9 cellular contexts compared by ENCODE assay signal in the genomic region with DNA sequence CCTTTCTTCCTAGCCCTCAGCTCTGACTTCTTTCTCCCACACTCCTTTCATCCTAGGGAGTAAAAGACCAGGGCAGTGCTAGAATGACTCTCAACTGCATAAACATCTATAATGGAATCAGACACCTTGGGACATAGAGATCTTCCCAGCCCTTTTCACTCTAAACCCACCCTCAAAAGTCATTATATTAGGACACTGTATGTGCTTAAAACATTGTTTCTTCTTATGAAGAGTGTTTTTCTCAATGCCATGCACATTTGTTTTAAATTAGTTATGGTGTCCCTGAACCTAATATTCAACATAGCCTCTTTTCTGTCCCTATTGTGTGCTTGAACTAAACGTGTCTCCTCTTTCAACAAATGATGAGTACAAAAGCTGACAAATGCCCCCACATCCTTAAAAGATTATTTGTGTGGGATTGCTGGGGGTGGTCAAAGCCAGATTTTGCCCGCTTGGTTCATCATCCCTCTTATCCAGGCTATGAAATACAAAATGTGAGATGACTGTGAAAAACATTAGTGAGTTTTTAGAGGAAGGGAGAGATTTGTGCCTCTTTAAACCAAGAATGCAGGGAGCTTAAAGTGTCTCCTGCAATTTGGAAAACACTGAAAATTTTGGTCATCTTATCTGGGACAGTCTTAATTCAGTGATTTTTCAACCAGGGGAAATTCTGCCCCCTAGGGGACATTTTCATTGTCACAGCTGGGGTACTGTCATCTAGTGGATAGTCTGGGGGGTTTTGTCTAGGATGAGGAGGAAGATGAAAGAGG. TPM values are rescaled to one million over a fixed set of nuclear protein-coding genes. Genes with fewer than 3 reads are reported as not detected.
DNase-seq lines count a peak whose midpoint lies in the region; ATAC-seq, FAIRE-seq and TF ChIP-seq lines count a peak whose summit lies in the region.
"Had no signal": no experiment of that assay in that cellular context is flagged by ENCODE, and none has a peak within 500 bp of the region (broad histone marks: within the 10 kb centered on the region; RNA-seq: fewer than 3 reads in every experiment).

No MANE protein-coding gene starts in this region.

- H4K20me1 ChIP-seq in osteoblast (ENCODE audit: insufficient read depth, low read length) = no peaks in the 10 kb centered on the region

- peaks cover 65% of the 10 kb centered on the region for H3K36me3 Mint-ChIP-seq in MCF 10A (ENCODE audit: insufficient read depth, unreplicated experiment)

- H3K4me2 ChIP-seq in A549 (no peak overlapping the region), osteoblast (ENCODE audit: insufficient read depth, low read length) (no peak overlapping the region)

- no peaks in the 10 kb centered on the region for H3K79me2 ChIP-seq in osteoblast (ENCODE audit: insufficient read depth, low read length)

- WGBS in A549 (ENCODE audit: missing lambda C conversion rate) = 29% methylated on average over 2 of the region's 2 CpGs

- peak; percentile 36 to 44; a peak in 4 of 5 replicates for TF ChIP-seq RAD21 in A549 (conservative IDR thresholded peaks at IDR 0.05 in 1 of 2, IDR thresholded peaks at IDR 0.05 in 1 of 2)

- H3K27me3 ChIP-seq in osteoblast (ENCODE audit: insufficient read depth, low read length) = peaks cover 7% of the 10 kb centered on the region

- no peak overlapping the region for H2AFZ ChIP-seq in osteoblast (ENCODE audit: low read length)

- no peak for TF ChIP-seq EP300 in A549 (IDR thresholded peaks at IDR 0.05)

- peak; percentile 76 to 80; a peak in 3 of 6 replicates for ATAC-seq in A549

- intact Hi-C loops in MCF 10A (cut with micrococcal nuclease) = loop anchor here (1.0 to 10.0 kb wide), 3 partner anchors 66 to 489 kb away; a partner anchor contains a TSS

- H3K4me3 Mint-ChIP-seq in MCF 10A (ENCODE audit: unreplicated experiment) = no peak overlapping the region

- no TSS peak for BruUV-seq in MCF 10A (replicated peaks; lab: Mats Ljungman, UMichigan)

- peak overlapping the region; percentile 77 for H3K27ac Mint-ChIP-seq in MCF 10A (ENCODE audit: low read depth, unreplicated experiment)

- FAIRE-seq in A549 (lab: Jason Lieb, UNC) = no peak

- H3K4me1 ChIP-seq in A549 = no peaks in the 10 kb centered on the region
- H3K4me1 ChIP-seq in osteoblast (ENCODE audit: insufficient read depth, low read length) = no peaks in the 10 kb centered on the region

- H3K4me3 ChIP-seq in A549 (no peak overlapping the region), LNCaP clone FGC (ENCODE audit: low read depth, low read length) (no peak overlapping the region), osteoblast (ENCODE audit: insufficient read depth, low read length) (no peak overlapping the region)

- peaks cover 6% of the 10 kb centered on the region for H3K4me1 Mint-ChIP-seq in MCF 10A (ENCODE audit: insufficient read depth, unreplicated experiment)

- H3K9me3 ChIP-seq in A549 (no peaks in the 10 kb centered on the region), osteoblast (ENCODE audit: low read depth, low read length) (no peaks in the 10 kb centered on the region)

- peak; percentile 47 for TF ChIP-seq CTCF in A549 (IDR thresholded peaks at IDR 0.05)
- peak; percentile 43 for TF ChIP-seq CTCF in GM10248 (IDR thresholded peaks at IDR 0.05; ENCODE audit: control extremely low read depth, extremely low read depth, low read depth, missing control alignments)
- peak; percentile 48 for TF ChIP-seq CTCF in LNCaP clone FGC (IDR thresholded peaks at IDR 0.05; ENCODE audit: control insufficient read depth, extremely low read depth, insufficient read depth)
- TF ChIP-seq CTCF in MCF 10A (IDR thresholded peaks at IDR 0.05; ENCODE audit: unreplicated experiment) = peak; percentile 67
- peak; percentile 70 for TF ChIP-seq CTCF in osteoblast (IDR thresholded peaks at IDR 0.05; ENCODE audit: extremely low read depth, low read depth, low read length)

- TF ChIP-seq POLR2A in A549 (IDR thresholded peaks at IDR 0.05; ENCODE audit: low read length) = no peak

- CTCF ChIA-PET in A549 (lab: Yijun Ruan, JAX) = interaction anchor here (1.0 to 2.5 kb wide), 5 partner anchors 9 to 174 kb away, joined by 3 to 14 read pairs (median 4); no protein-coding TSS in a partner anchor
- CTCF ChIA-PET in GM10248 (lab: Yijun Ruan, JAX) = interaction anchor here (1.0 to 3.1 kb wide), 13 partner anchors 9 to 340 kb away, joined by 3 to 29 read pairs (median 4); no protein-coding TSS in a partner anchor
- CTCF ChIA-PET in MCF 10A (lab: Yijun Ruan, JAX) = interaction anchor here (0.6 to 16.2 kb wide), 22 partner anchors 8 to 1435 kb away, joined by 3 to 535 read pairs (median 4); no protein-coding TSS in a partner anchor

- H3K36me3 ChIP-seq in osteoblast (ENCODE audit: insufficient read depth, low read length) = no peaks in the 10 kb centered on the region

- H3K9me3 Mint-ChIP-seq in MCF 10A (ENCODE audit: unreplicated experiment) = no peaks in the 10 kb centered on the region

- no peaks in the 10 kb centered on the region for H3K27me3 Mint-ChIP-seq in MCF 10A (ENCODE audit: insufficient read depth, unreplicated experiment)

- DNase-seq in A549 (ENCODE audit: low read depth in 1 of 2, low spot score in 1 of 2) (peak; percentile 15 to 44), GM10248 (ENCODE audit: extremely low spot score) (peak; percentile 49), LNCaP clone FGC (ENCODE audit: low read depth) (no peak), MCF 10A (ENCODE audit: unreplicated experiment) (peak; percentile 72), osteoblast (ENCODE audit: insufficient read length, low spot score, missing footprints) (peak; percentile 78), medulla oblongata (ENCODE audit: extremely low spot score) (no peak), NCI-H446 treated with DMSO at 0.1 percent for 48 hours (lab: John Stamatoyannopoulos, UW) (no peak), NCI-H2227 treated with DMSO at 0.1 percent for 48 hours (lab: John Stamatoyannopoulos, UW) (no peak)

- H3K27ac ChIP-seq in A549 (no peak overlapping the region), osteoblast (ENCODE audit: low read depth, low read length) (no peak overlapping the region)

- POLR2A ChIA-PET in A549 (lab: Yijun Ruan, JAX) (no interaction called here), GM10248 (lab: Yijun Ruan, JAX) (no interaction called here), MCF 10A (lab: Yijun Ruan, JAX) (interaction anchor here (0.7 to 4.7 kb wide), 11 partner anchors 11 to 353 kb away, joined by 3 to 35 read pairs (median 3); a partner anchor contains a TSS)

TF ChIP-seq in A549, 52 proteins besides CTCF, POLR2A, EP300 and RAD21:
- TF ChIP-seq, protein P1, sequence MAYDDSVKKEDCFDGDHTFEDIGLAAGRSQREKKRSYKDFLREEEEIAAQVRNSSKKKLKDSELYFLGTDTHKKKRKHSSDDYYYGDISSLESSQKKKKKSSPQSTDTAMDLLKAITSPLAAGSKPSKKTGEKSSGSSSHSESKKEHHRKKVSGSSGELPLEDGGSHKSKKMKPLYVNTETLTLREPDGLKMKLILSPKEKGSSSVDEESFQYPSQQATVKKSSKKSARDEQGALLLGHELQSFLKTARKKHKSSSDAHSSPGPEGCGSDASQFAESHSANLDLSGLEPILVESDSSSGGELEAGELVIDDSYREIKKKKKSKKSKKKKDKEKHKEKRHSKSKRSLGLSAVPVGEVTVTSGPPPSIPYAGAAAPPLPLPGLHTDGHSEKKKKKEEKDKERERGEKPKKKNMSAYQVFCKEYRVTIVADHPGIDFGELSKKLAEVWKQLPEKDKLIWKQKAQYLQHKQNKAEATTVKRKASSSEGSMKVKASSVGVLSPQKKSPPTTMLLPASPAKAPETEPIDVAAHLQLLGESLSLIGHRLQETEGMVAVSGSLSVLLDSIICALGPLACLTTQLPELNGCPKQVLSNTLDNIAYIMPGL (CRISPR knock-in tag; IDR thresholded peaks at IDR 0.05; ENCODE audit: borderline replicate concordance) = no peak
- TF ChIP-seq KDM5A (IDR thresholded peaks at IDR 0.05) = no peak
- TF ChIP-seq, protein P2, sequence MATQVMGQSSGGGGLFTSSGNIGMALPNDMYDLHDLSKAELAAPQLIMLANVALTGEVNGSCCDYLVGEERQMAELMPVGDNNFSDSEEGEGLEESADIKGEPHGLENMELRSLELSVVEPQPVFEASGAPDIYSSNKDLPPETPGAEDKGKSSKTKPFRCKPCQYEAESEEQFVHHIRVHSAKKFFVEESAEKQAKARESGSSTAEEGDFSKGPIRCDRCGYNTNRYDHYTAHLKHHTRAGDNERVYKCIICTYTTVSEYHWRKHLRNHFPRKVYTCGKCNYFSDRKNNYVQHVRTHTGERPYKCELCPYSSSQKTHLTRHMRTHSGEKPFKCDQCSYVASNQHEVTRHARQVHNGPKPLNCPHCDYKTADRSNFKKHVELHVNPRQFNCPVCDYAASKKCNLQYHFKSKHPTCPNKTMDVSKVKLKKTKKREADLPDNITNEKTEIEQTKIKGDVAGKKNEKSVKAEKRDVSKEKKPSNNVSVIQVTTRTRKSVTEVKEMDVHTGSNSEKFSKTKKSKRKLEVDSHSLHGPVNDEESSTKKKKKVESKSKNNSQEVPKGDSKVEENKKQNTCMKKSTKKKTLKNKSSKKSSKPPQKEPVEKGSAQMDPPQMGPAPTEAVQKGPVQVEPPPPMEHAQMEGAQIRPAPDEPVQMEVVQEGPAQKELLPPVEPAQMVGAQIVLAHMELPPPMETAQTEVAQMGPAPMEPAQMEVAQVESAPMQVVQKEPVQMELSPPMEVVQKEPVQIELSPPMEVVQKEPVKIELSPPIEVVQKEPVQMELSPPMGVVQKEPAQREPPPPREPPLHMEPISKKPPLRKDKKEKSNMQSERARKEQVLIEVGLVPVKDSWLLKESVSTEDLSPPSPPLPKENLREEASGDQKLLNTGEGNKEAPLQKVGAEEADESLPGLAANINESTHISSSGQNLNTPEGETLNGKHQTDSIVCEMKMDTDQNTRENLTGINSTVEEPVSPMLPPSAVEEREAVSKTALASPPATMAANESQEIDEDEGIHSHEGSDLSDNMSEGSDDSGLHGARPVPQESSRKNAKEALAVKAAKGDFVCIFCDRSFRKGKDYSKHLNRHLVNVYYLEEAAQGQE (IDR thresholded peaks at IDR 0.05) = no peak
TF ChIP-seq in A549: peak in this region for 0.

RNA-seq across cellular contexts. Expression of a gene that starts 29.0 kb away (rescaled TPM):
- polyA plus RNA-seq in A549 (2011; rRNA removed) (0.11 and 0.12 TPM in 2 replicates), A549 (2017; fragmentation: RNase III; extraction: RNeasy Plus Mini Kit Qiagen cat#74134 plus additional on column Dnase treatment) (0.04 to 0.08 TPM (median 0.08 TPM) in 3 replicates)
- polyA plus RNA-seq in A549 (2012; cell fraction: cytosol; rRNA removed) = 0.01 TPM in 1 of 2 replicates, not detected in the other
- polyA plus RNA-seq in A549 (2012; cell fraction: nucleus; rRNA removed) = 0.08 TPM in 1 of 2 replicates, not detected in the other
- 0.12 and 0.34 TPM in 2 replicates for polyA minus RNA-seq in A549 (2011; rRNA and poly(A)+ RNA removed)
- total RNA-seq in MCF 10A (2022) (254 and 330 TPM in 2 replicates), osteoblast (not detected in 2 replicates)

RNA-seq across cellular contexts. Expression of a gene that starts 36.4 kb away (rescaled TPM):
- not detected in 2 replicates for polyA plus RNA-seq in A549 (2011; rRNA removed)
- polyA plus RNA-seq in A549 (2012; cell fraction: cytosol; rRNA removed) = not detected in 2 replicates
- not detected in 2 replicates for polyA plus RNA-seq in A549 (2012; cell fraction: nucleus; rRNA removed)
- not detected in 3 replicates for polyA plus RNA-seq in A549 (2017; fragmentation: RNase III; extraction: RNeasy Plus Mini Kit Qiagen cat#74134 plus additional on column Dnase treatment)
- polyA minus RNA-seq in A549 (2011; rRNA and poly(A)+ RNA removed) = not detected in 2 replicates
- total RNA-seq in MCF 10A (2022) = not detected in 2 replicates
- total RNA-seq in osteoblast = not detected in 2 replicates
- total RNA-seq: temporal lobe had no signal

Comparison
In these comparisons a context has a peak if more than half of its experiments do, and no peak if none do; other contexts are left out.
1. DNase-seq: peak in A549 (2 of 2), GM10248 (single experiment), MCF 10A (single experiment) and osteoblast (single experiment); none in LNCaP clone FGC (single experiment), medulla oblongata (single experiment), NCI-H446 treated with DMSO at 0.1 percent for 48 hours (single experiment) and NCI-H2227 treated with DMSO at 0.1 percent for 48 hours (single experiment).
2. RNA of a gene that starts 29.0 kb away (total RNA-seq): 254 to 330 TPM in MCF 10A; not detected in osteoblast; every median in the first group is over 100 times any median in the second.
3. Peak in every context shown above with its lines, with median percentiles within 50 percentile points of each other: CTCF ChIP-seq.